ENCODE assay signal across 8 cellular contexts in genomic region chr20:34661811-34662210, GRCh38. TPM values are rescaled to one million over a fixed set of nuclear protein-coding genes. Genes with fewer than 3 reads are reported as not detected.
DNase-seq lines count a peak whose midpoint lies in the region; ATAC-seq and TF ChIP-seq lines count a peak whose summit lies in the region.
"Not testable (repeated sequence)": the region's sequence is repeated elsewhere in the genome, so short reads cannot be mapped to it uniquely, and the experiment has no call there.

No MANE protein-coding gene starts in this region.

- H3K36me3 ChIP-seq in SK-N-SH (replicated peaks in 1 of 2; ENCODE audit: control insufficient read depth in 1 of 2, insufficient read depth in 2 of 2, low read length in 1 of 2): not testable (repeated sequence)

- TF ChIP-seq RAD21 in SK-N-SH (IDR thresholded peaks at IDR 0.05; ENCODE audit: low read length): not testable (repeated sequence)

- H3K4me1 Mint-ChIP-seq in activated T-cell treated with anti-CD3 and anti-CD28 coated beads, Interleukin-2, amount 50 U/mL, for 72 hours (ENCODE audit: low read depth): peaks cover 17% of the 10 kb centered on the region
- H3K4me1 Mint-ChIP-seq in MCF 10A (ENCODE audit: insufficient read depth, unreplicated experiment): not testable (repeated sequence)
- peaks cover 11% of the 10 kb centered on the region for H3K4me1 Mint-ChIP-seq in stimulated activated effector memory CD8-positive, alpha-beta T cell treated with anti-CD3 and anti-CD28 coated beads, Interleukin-12 subunit alpha, Interleukin-12 subunit beta, amount 100 ng/mL, for 72 hours

- H3F3A ChIP-seq in SK-N-SH (replicated peaks; ENCODE audit: insufficient read depth): not testable (repeated sequence)

- not testable (repeated sequence) for H3K4me2 ChIP-seq in SK-N-SH

- H3K4me3 ChIP-seq in SK-N-SH (ENCODE audit: low read depth in 2 of 2, low read length in 1 of 2): not testable (repeated sequence)

- H3K79me2 ChIP-seq in SK-N-SH (ENCODE audit: insufficient read depth): not testable (repeated sequence)

- CTCF ChIA-PET in SK-N-SH (lab: Yijun Ruan, JAX); MCF 10A (lab: Yijun Ruan, JAX): not testable (repeated sequence)

- not testable (repeated sequence) for H3K4me1 ChIP-seq in SK-N-SH (ENCODE audit: control insufficient read depth in 1 of 2, insufficient read depth in 2 of 2, low read depth in 1 of 2, low read length in 1 of 2)

- H3K9ac ChIP-seq in SK-N-SH: not testable (repeated sequence)

- H3K9me3 ChIP-seq in SK-N-SH: not testable (repeated sequence)

- BruUV-seq in MCF 10A (replicated peaks; lab: Mats Ljungman, UMichigan): not testable (repeated sequence)

- POLR2A ChIA-PET in SK-N-SH (lab: Yijun Ruan, JAX): not testable (repeated sequence)
- POLR2A ChIA-PET in MCF 10A (lab: Yijun Ruan, JAX): interaction anchor here (0.9 to 2.3 kb wide), 3 partner anchors 11 to 15 kb away, joined by 3 to 8 read pairs (median 4); partner anchors contain the start of gene PIGU

- not testable (repeated sequence) for H3K36me3 Mint-ChIP-seq in activated T-cell treated with anti-CD3 and anti-CD28 coated beads, Interleukin-2, amount 50 U/mL, for 72 hours (ENCODE audit: insufficient read depth in 2 of 2); MCF 10A (ENCODE audit: insufficient read depth, unreplicated experiment); stimulated activated effector memory CD8-positive, alpha-beta T cell treated with anti-CD3 and anti-CD28 coated beads, Interleukin-12 subunit alpha, Interleukin-12 subunit beta, amount 100 ng/mL, for 72 hours

- TF ChIP-seq EP300 in SK-N-SH (IDR thresholded peaks at IDR 0.05; ENCODE audit: borderline replicate concordance in 1 of 2, low read depth in 1 of 2, low read length in 1 of 2): peak in 1 of 2 experiments; percentile 37; a peak in 1 of 4 replicates

- H3K27ac Mint-ChIP-seq in activated T-cell treated with anti-CD3 and anti-CD28 coated beads, Interleukin-2, amount 50 U/mL, for 72 hours: peak overlapping the region; percentile 42
- not testable (repeated sequence) for H3K27ac Mint-ChIP-seq in MCF 10A (ENCODE audit: low read depth, unreplicated experiment); stimulated activated effector memory CD8-positive, alpha-beta T cell treated with anti-CD3 and anti-CD28 coated beads, Interleukin-12 subunit alpha, Interleukin-12 subunit beta, amount 100 ng/mL, for 72 hours

- H3K27me3 ChIP-seq in SK-N-SH (ENCODE audit: insufficient read depth): not testable (repeated sequence)

- DNase-seq in Daoy (ENCODE audit: low read depth) (peak; percentile 2), HCEC 1CT (peak; percentile 23), NCI-H526 (lab: John Stamatoyannopoulos, UW) (peak; percentile 51 to 74), MCF 10A (ENCODE audit: unreplicated experiment) (peak; percentile 14), glomerular visceral epithelial cell (ENCODE audit: extremely low spot score) (peak; percentile 15)
- not testable (repeated sequence) for DNase-seq in SK-N-SH; activated T-cell treated with anti-CD3 and anti-CD28 coated beads, Interleukin-2, amount 50 U/mL, for 72 hours; stimulated activated effector memory CD8-positive, alpha-beta T cell treated with anti-CD3 and anti-CD28 coated beads, Interleukin-12 subunit alpha, Interleukin-12 subunit beta, amount 100 ng/mL, for 72 hours (ENCODE audit: low spot score in 2 of 2)

- H4K20me1 ChIP-seq in SK-N-SH (ENCODE audit: insufficient read depth): peaks cover 28% of the 10 kb centered on the region

- not testable (repeated sequence) for H3K9me3 Mint-ChIP-seq in activated T-cell treated with anti-CD3 and anti-CD28 coated beads, Interleukin-2, amount 50 U/mL, for 72 hours; MCF 10A (ENCODE audit: unreplicated experiment); stimulated activated effector memory CD8-positive, alpha-beta T cell treated with anti-CD3 and anti-CD28 coated beads, Interleukin-12 subunit alpha, Interleukin-12 subunit beta, amount 100 ng/mL, for 72 hours

- H3K4me3 Mint-ChIP-seq in activated T-cell treated with anti-CD3 and anti-CD28 coated beads, Interleukin-2, amount 50 U/mL, for 72 hours; MCF 10A (ENCODE audit: unreplicated experiment); stimulated activated effector memory CD8-positive, alpha-beta T cell treated with anti-CD3 and anti-CD28 coated beads, Interleukin-12 subunit alpha, Interleukin-12 subunit beta, amount 100 ng/mL, for 72 hours: not testable (repeated sequence)

- intact Hi-C loops in MCF 10A (cut with micrococcal nuclease): not testable (repeated sequence)

- TF ChIP-seq CTCF in SK-N-SH (IDR thresholded peaks at IDR 0.05); MCF 10A (IDR thresholded peaks at IDR 0.05; ENCODE audit: unreplicated experiment): not testable (repeated sequence)

- not testable (repeated sequence) for H3K27me3 Mint-ChIP-seq in activated T-cell treated with anti-CD3 and anti-CD28 coated beads, Interleukin-2, amount 50 U/mL, for 72 hours (ENCODE audit: low read depth); MCF 10A (ENCODE audit: insufficient read depth, unreplicated experiment)

- 73% methylated on average over 5 of the region's 5 CpGs for WGBS in SK-N-SH (ENCODE audit: low lambda C conversion rate)

- not testable (repeated sequence) for H3K27ac ChIP-seq in SK-N-SH (ENCODE audit: low read depth in 2 of 2, low read length in 1 of 2)

- not testable (repeated sequence) for H2AFZ ChIP-seq in SK-N-SH (ENCODE audit: low read depth)

- ATAC-seq in activated T-cell treated with anti-CD3 and anti-CD28 coated beads, Interleukin-2, amount 50 U/mL, for 72 hours (replicated peaks in 1 of 2): peak in 1 of 2 donors; percentile 39
- peak; percentile 68 for ATAC-seq in stimulated activated effector memory CD8-positive, alpha-beta T cell treated with anti-CD3 and anti-CD28 coated beads, Interleukin-12 subunit alpha, Interleukin-12 subunit beta, amount 100 ng/mL, for 72 hours

- not testable (repeated sequence) for H3K9me2 ChIP-seq in SK-N-SH

TF ChIP-seq in SK-N-SH, 30 proteins besides CTCF, POLR2A, EP300 and RAD21:
- TF ChIP-seq FOSL2 (IDR thresholded peaks at IDR 0.05; ENCODE audit: borderline replicate concordance, low read depth) (peak; percentile 31; the same call in 1 of the 2 replicates), JUND (IDR thresholded peaks at IDR 0.05) (peak; percentile 73), TEAD4 (IDR thresholded peaks at IDR 0.05; ENCODE audit: borderline replicate concordance, insufficient read depth) (peak; percentile 73; the same call in 1 of the 2 replicates), TCF12 (IDR thresholded peaks at IDR 0.05) (peak; percentile 76), PBX3 (IDR thresholded peaks at IDR 0.05) (peak; percentile 85), NFIC (IDR thresholded peaks at IDR 0.05; ENCODE audit: borderline replicate concordance) (peak; percentile 39; the same call in 1 of the 2 replicates)

RNA-seq across cellular contexts. Expression of gene PIGU, which starts 15.1 kb away (rescaled TPM):
- 9.7 and 11.7 TPM in 2 replicates for total RNA-seq in Daoy (2014; rRNA removed; shearing (Covaris generic))
- 40.3 and 49.3 TPM in 2 replicates for polyA plus RNA-seq in SK-N-SH (2012; rRNA removed)
- polyA plus RNA-seq in SK-N-SH (2012; cell fraction: cytosol; rRNA removed): 38.3 and 46.8 TPM in 2 replicates
- 16.2 and 29.8 TPM in 2 replicates for polyA plus RNA-seq in SK-N-SH (2012; cell fraction: nucleus; rRNA removed)
- total RNA-seq in activated T-cell treated with anti-CD3 and anti-CD28 coated beads, Interleukin-2, amount 50 U/mL, for 72 hours: 10 to 100 TPM; 20.7 to 25.2 TPM
- 14.2 and 14.5 TPM in 2 replicates for total RNA-seq in MCF 10A (2022)

RNA-seq across cellular contexts. Expression of gene TP53INP2, which starts 42.3 kb away (rescaled TPM):
- total RNA-seq in Daoy (2014; rRNA removed; shearing (Covaris generic)): 0.68 and 0.80 TPM in 2 replicates
- 4.9 and 6.4 TPM in 2 replicates for polyA plus RNA-seq in SK-N-SH (2012; rRNA removed)
- polyA plus RNA-seq in SK-N-SH (2012; cell fraction: cytosol; rRNA removed): 6.0 and 7.1 TPM in 2 replicates
- polyA plus RNA-seq in SK-N-SH (2012; cell fraction: nucleus; rRNA removed): 13.3 and 21.4 TPM in 2 replicates
- total RNA-seq in activated T-cell treated with anti-CD3 and anti-CD28 coated beads, Interleukin-2, amount 50 U/mL, for 72 hours: 10 to 100 TPM in 1 of 2 donors, 1 to 10 TPM in 1; 9.9 to 10.2 TPM
- total RNA-seq in MCF 10A (2022): 1.8 and 3.6 TPM in 2 replicates
